Comparison of ENCODE assay signal across 10 cellular contexts in the genomic region with DNA sequence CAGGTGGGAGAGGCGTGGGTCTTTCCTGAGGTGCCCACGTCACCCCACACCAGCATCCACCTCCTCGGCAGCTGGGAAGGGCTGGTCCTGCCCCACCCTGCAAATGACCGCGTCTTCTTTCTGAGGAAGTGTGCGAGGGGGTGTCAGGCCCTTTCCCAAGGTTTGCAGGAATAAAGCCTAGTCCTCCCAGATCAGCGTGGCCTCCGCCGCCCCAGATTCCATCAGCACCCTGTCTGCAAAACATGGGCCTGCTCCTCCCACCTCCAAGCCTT. TPM values are rescaled to one million over a fixed set of nuclear protein-coding genes. Genes with fewer than 3 reads are reported as not detected.
DNase-seq lines count a peak whose midpoint lies in the region; ATAC-seq lines count a peak whose summit lies in the region.
"Had no signal": no experiment of that assay in that cellular context is flagged by ENCODE, and none has a peak within 500 bp of the region (broad histone marks: within the 10 kb centered on the region; RNA-seq: fewer than 3 reads in every experiment).

No MANE protein-coding gene starts in this region.

- H3K27ac ChIP-seq in KOPT-K1 (ENCODE audit: low read depth, low read length, poor library complexity, severe bottlenecking) = peak overlapping the region; percentile 85
- H3K27ac ChIP-seq in layer of hippocampus (ENCODE audit: low read depth, low read length) = peak overlapping the region; percentile 83

- DNase-seq in activated naive CD8-positive, alpha-beta T cell treated with anti-CD3 and anti-CD28 coated beads for 36 hours = no peak
- DNase-seq in stimulated activated effector memory CD8-positive, alpha-beta T cell treated with anti-CD3 and anti-CD28 coated beads, Interleukin-12 subunit alpha, Interleukin-12 subunit beta, amount 100 ng/mL, for 72 hours (ENCODE audit: low spot score in 2 of 2) = no peak
- no peak for DNase-seq in ecto neural progenitor cell (ENCODE audit: low spot score)
- no peak for DNase-seq in SKM-1 (lab: John Stamatoyannopoulos, UW; ENCODE audit: unreplicated experiment)
- DNase-seq: NCI-H2171 had no signal

- H3K27me3 Mint-ChIP-seq in activated naive CD8-positive, alpha-beta T cell treated with anti-CD3 and anti-CD28 coated beads for 36 hours = no peaks in the 10 kb centered on the region

- H3K9me3 ChIP-seq in KOPT-K1 (ENCODE audit: insufficient read depth, low read length, poor library complexity, severe bottlenecking) = no peaks in the 10 kb centered on the region
- H3K9me3 ChIP-seq: pancreas had no signal

- H3K36me3 ChIP-seq in KOPT-K1 (ENCODE audit: insufficient read depth, low read length) = no peaks in the 10 kb centered on the region
- H3K36me3 ChIP-seq: pancreas had no signal

- no peak overlapping the region for H3K4me3 Mint-ChIP-seq in activated naive CD8-positive, alpha-beta T cell treated with anti-CD3 and anti-CD28 coated beads for 36 hours
- H3K4me3 Mint-ChIP-seq in stimulated activated effector memory CD8-positive, alpha-beta T cell treated with anti-CD3 and anti-CD28 coated beads, Interleukin-12 subunit alpha, Interleukin-12 subunit beta, amount 100 ng/mL, for 72 hours = peak overlapping the region; percentile 51

- H3K9me3 Mint-ChIP-seq in activated naive CD8-positive, alpha-beta T cell treated with anti-CD3 and anti-CD28 coated beads for 36 hours = no peaks in the 10 kb centered on the region
- no peaks in the 10 kb centered on the region for H3K9me3 Mint-ChIP-seq in stimulated activated effector memory CD8-positive, alpha-beta T cell treated with anti-CD3 and anti-CD28 coated beads, Interleukin-12 subunit alpha, Interleukin-12 subunit beta, amount 100 ng/mL, for 72 hours

- no peaks in the 10 kb centered on the region for H3K27me3 ChIP-seq in layer of hippocampus (ENCODE audit: control insufficient read depth, insufficient read depth, low read length)
- H3K27me3 ChIP-seq: pancreas had no signal

- no peak for ATAC-seq in stimulated activated effector memory CD8-positive, alpha-beta T cell treated with anti-CD3 and anti-CD28 coated beads, Interleukin-12 subunit alpha, Interleukin-12 subunit beta, amount 100 ng/mL, for 72 hours
- ATAC-seq in GM19023 (IDR thresholded peaks at IDR 0.05; ENCODE audit: unreplicated experiment) = no peak
- ATAC-seq in GM21390 (IDR thresholded peaks at IDR 0.05; ENCODE audit: unreplicated experiment) = no peak

- peak overlapping the region; percentile 92 for H3K27ac Mint-ChIP-seq in activated naive CD8-positive, alpha-beta T cell treated with anti-CD3 and anti-CD28 coated beads for 36 hours
- H3K27ac Mint-ChIP-seq in stimulated activated effector memory CD8-positive, alpha-beta T cell treated with anti-CD3 and anti-CD28 coated beads, Interleukin-12 subunit alpha, Interleukin-12 subunit beta, amount 100 ng/mL, for 72 hours = peak overlapping the region; percentile 95

- no peaks in the 10 kb centered on the region for H3K36me3 Mint-ChIP-seq in activated naive CD8-positive, alpha-beta T cell treated with anti-CD3 and anti-CD28 coated beads for 36 hours
- H3K36me3 Mint-ChIP-seq in stimulated activated effector memory CD8-positive, alpha-beta T cell treated with anti-CD3 and anti-CD28 coated beads, Interleukin-12 subunit alpha, Interleukin-12 subunit beta, amount 100 ng/mL, for 72 hours = no peaks in the 10 kb centered on the region

- H3K4me1 Mint-ChIP-seq in activated naive CD8-positive, alpha-beta T cell treated with anti-CD3 and anti-CD28 coated beads for 36 hours = peaks cover 26% of the 10 kb centered on the region
- H3K4me1 Mint-ChIP-seq in stimulated activated effector memory CD8-positive, alpha-beta T cell treated with anti-CD3 and anti-CD28 coated beads, Interleukin-12 subunit alpha, Interleukin-12 subunit beta, amount 100 ng/mL, for 72 hours = peaks cover 59% of the 10 kb centered on the region

RNA-seq across cellular contexts. Expression of a gene that starts 14.4 kb away (rescaled TPM):
- 10 to 100 TPM; 10.9 to 11.4 TPM for total RNA-seq in activated naive CD8-positive, alpha-beta T cell treated with anti-CD3 and anti-CD28 coated beads for 36 hours

RNA-seq across cellular contexts. Expression of a gene that starts 15.6 kb away (rescaled TPM):
- total RNA-seq in activated naive CD8-positive, alpha-beta T cell treated with anti-CD3 and anti-CD28 coated beads for 36 hours = under 1 TPM; 0.25 to 0.36 TPM

RNA-seq across cellular contexts. Expression of a gene that starts 32.3 kb away (rescaled TPM):
- 100 to 1,000 TPM; 168 to 176 TPM for total RNA-seq in activated naive CD8-positive, alpha-beta T cell treated with anti-CD3 and anti-CD28 coated beads for 36 hours

RNA-seq across cellular contexts. Expression of a gene that starts 41.5 kb away (rescaled TPM):
- not detected for total RNA-seq in activated naive CD8-positive, alpha-beta T cell treated with anti-CD3 and anti-CD28 coated beads for 36 hours

RNA-seq across cellular contexts. Expression of a gene that starts 55.0 kb away (rescaled TPM):
- total RNA-seq in activated naive CD8-positive, alpha-beta T cell treated with anti-CD3 and anti-CD28 coated beads for 36 hours = under 1 TPM in 1 of 2 experiments, not detected in 1; 0.19 TPM
